Comparison of ENCODE assay signal across 8 cellular contexts in the genomic region with DNA sequence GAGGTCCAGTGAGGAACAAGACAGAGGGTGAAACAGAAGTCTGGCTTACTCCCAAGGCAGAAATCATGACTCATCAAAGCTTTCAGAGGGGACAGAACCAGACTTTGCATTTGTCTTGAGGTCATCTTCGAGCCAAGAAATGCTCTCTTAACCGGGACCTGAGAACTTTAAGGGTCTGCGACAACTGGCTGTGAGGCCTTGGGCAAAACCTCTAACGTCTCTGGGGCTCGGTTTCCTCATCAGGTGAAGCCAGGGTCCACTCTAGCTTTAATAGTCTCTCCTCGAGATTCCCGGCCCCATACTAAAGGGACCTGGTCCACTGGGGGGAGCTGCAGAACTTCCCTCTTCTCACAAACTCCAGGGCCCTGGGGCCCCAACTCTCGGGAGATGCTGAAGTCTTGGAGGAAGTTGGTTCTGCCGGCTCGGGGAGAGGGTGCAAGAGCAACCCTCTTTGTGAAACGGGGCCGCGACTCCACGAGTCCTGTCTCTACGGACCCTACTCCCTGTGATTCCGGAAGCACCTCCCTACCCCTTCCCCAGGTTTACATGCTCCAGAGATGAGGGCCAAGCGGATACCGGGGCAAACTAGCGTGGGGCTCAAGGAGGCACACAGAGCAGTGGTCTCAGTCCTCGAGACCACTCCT. TPM values are rescaled to one million over a fixed set of nuclear protein-coding genes. Genes with fewer than 3 reads are reported as not detected.
DNase-seq lines count a peak whose midpoint lies in the region; ATAC-seq and TF ChIP-seq lines count a peak whose summit lies in the region.

No MANE protein-coding gene starts in this region.

- peak; percentile 33 for ATAC-seq in HG02852 (IDR thresholded peaks at IDR 0.05; ENCODE audit: unreplicated experiment)
- ATAC-seq in naive thymus-derived CD4-positive, alpha-beta T cell = peak; percentile 55

- H3K36me3 Mint-ChIP-seq in naive thymus-derived CD4-positive, alpha-beta T cell = peaks cover 0 to 4% (median 0%) of the 10 kb centered on the region in 5 donors

- CTCF ChIA-PET in naive thymus-derived CD4-positive, alpha-beta T cell (lab: Charles Lee) = interaction anchor here (1.2 kb wide), 1 partner anchor 771 kb away, joined by 5 read pairs; a partner anchor contains a TSS

- no peaks in the 10 kb centered on the region for H3K9me3 ChIP-seq in naive thymus-derived CD4-positive, alpha-beta T cell (ENCODE audit: control insufficient read depth in 2 of 3, low read length in 3 of 3)
- no peaks in the 10 kb centered on the region for H3K9me3 ChIP-seq in tibial nerve

- no peaks in the 10 kb centered on the region for H3K9me3 Mint-ChIP-seq in naive thymus-derived CD4-positive, alpha-beta T cell

- peaks cover 0 to 67% (median 28%) of the 10 kb centered on the region in 5 donors for H3K27me3 Mint-ChIP-seq in naive thymus-derived CD4-positive, alpha-beta T cell

- POLR2A ChIA-PET in naive thymus-derived CD4-positive, alpha-beta T cell (lab: Charles Lee) = interaction anchor here (0.6 to 2.7 kb wide), 11 partner anchors 9 to 1453 kb away, joined by 3 to 17 read pairs (median 4); a partner anchor contains a TSS

- no peaks in the 10 kb centered on the region for H3K36me3 ChIP-seq in naive thymus-derived CD4-positive, alpha-beta T cell (ENCODE audit: control insufficient read depth in 2 of 3, insufficient read depth in 3 of 3, low read length in 3 of 3)
- no peaks in the 10 kb centered on the region for H3K36me3 ChIP-seq in tibial nerve

- peak in 1 of 2 donors; percentile 28 for TF ChIP-seq POLR2A in tibial nerve (IDR thresholded peaks at IDR 0.05)

- peaks cover 15 to 34% (median 21%) of the 10 kb centered on the region in 7 donors for H3K4me1 Mint-ChIP-seq in naive thymus-derived CD4-positive, alpha-beta T cell

- peak overlapping the region; percentile 74 for H3K4me3 ChIP-seq in naive thymus-derived CD4-positive, alpha-beta T cell (ENCODE audit: low read length)
- H3K4me3 ChIP-seq in tibial nerve = peak overlapping the region; percentile 69 to 90 (median 72)

- DNase-seq in activated effector memory CD4-positive, alpha-beta T cell treated with anti-CD3 and anti-CD28 coated beads, Interleukin-2, amount 50 U/mL, for 16 hours = peak; percentile 65
- DNase-seq in activated effector memory CD4-positive, alpha-beta T cell treated with Interleukin-2 at 50 U/mL for 16 hours = no peak
- peak; percentile 67 for DNase-seq in NCI-H748 (lab: John Stamatoyannopoulos, UW; ENCODE audit: unreplicated experiment)
- peak; percentile 3 to 6 for DNase-seq in activated T-helper 1 cell treated with anti-CD3 and anti-CD28 coated beads, Interleukin-2, amount 50 U/mL, for 16 hours (ENCODE audit: low read depth in 1 of 2, low spot score in 1 of 2)
- DNase-seq in fibroblast of the conjunctiva (ENCODE audit: low read depth) = peak; percentile 82
- DNase-seq in naive thymus-derived CD4-positive, alpha-beta T cell = peak; percentile 12 to 47 (median 29)
- peak; percentile 62 to 70 for DNase-seq in tibial nerve (ENCODE audit: low spot score in 2 of 2)

- H3K4me1 ChIP-seq in naive thymus-derived CD4-positive, alpha-beta T cell (ENCODE audit: control insufficient read depth in 2 of 2, insufficient read depth in 2 of 2, low read length in 2 of 2) = peaks cover 0 to 4% of the 10 kb centered on the region in 2 donors
- H3K4me1 ChIP-seq in tibial nerve = peaks cover 0 to 54% (median 14%) of the 10 kb centered on the region in 4 donors

- intact Hi-C loops in naive thymus-derived CD4-positive, alpha-beta T cell (cut with micrococcal nuclease) = loop anchor here (1.0 to 10.0 kb wide), 10 partner anchors 18 to 1548 kb away; a partner anchor contains a TSS

- TF ChIP-seq CTCF in tibial nerve (IDR thresholded peaks at IDR 0.05) = peak; percentile 34 to 57 (median 48)

- 5 to 9% methylated on average over 13 to 20 of the region's 20 CpGs for WGBS in tibial nerve, 2 donors

- TF ChIP-seq EP300 in tibial nerve (IDR thresholded peaks at IDR 0.05) = no peak

- H3K27me3 ChIP-seq in naive thymus-derived CD4-positive, alpha-beta T cell (ENCODE audit: control insufficient read depth in 2 of 2, insufficient read depth in 2 of 2, low read length in 2 of 2) = no peaks in the 10 kb centered on the region
- H3K27me3 ChIP-seq in tibial nerve = no peaks in the 10 kb centered on the region

- peak overlapping the region; percentile 80 to 97 (median 88) for H3K27ac Mint-ChIP-seq in naive thymus-derived CD4-positive, alpha-beta T cell

- H3K27ac ChIP-seq in naive thymus-derived CD4-positive, alpha-beta T cell (ENCODE audit: low read depth, low read length) = peak overlapping the region; percentile 68
- H3K27ac ChIP-seq in tibial nerve = peak overlapping the region; percentile 79 to 97 (median 91)

- H3K4me3 Mint-ChIP-seq in naive thymus-derived CD4-positive, alpha-beta T cell = peak overlapping the region; percentile 93 to 98 (median 96)

RNA-seq across cellular contexts. Expression of a gene that starts 2.6 kb away (rescaled TPM):
- 10 to 100 TPM in 1 of 5 experiments, 1 to 10 TPM in 3, under 1 TPM in 1; 0.60 to 13.0 (median 6.1) TPM for total RNA-seq in naive thymus-derived CD4-positive, alpha-beta T cell
- 1 to 10 TPM in 1 of 2 donors, not detected in 1; 2.4 TPM for polyA plus RNA-seq in naive thymus-derived CD4-positive, alpha-beta T cell
- 10 to 100 TPM; 19.8 to 50.1 (median 31.5) TPM for total RNA-seq in tibial nerve
